20 cellular contexts compared by ENCODE assay signal in the genomic region with DNA sequence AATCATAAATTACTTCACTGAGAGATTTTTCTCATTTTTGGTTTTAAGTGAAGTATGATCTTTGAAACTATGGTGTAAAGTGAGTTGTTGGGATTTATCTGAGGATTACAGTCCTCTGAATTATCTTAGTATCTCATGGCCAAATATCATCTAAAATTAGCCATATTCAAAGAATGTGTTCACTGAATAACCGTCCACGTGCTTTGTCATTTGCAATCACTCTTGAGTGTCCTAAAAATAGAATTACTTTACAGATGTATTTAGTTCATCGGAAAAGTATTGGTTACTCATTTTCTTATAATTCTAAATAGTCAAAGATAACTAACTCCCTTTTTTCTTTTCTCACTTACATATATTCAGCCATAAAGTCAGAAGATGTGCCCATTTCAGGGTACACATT.
"Had no signal": no experiment of that assay in that cellular context is flagged by ENCODE, and none has a peak within 500 bp of the region (broad histone marks: within the 10 kb centered on the region; RNA-seq: fewer than 3 reads in every experiment).

No MANE protein-coding gene starts in this region.

- H3K4me1 Mint-ChIP-seq: stimulated activated naive B cell treated with anti-CD40 and anti-IgM and Interleukin-4, amounts not matched to agents 10 μg/mL and 1 μg/mL and 100 μg/mL, for 72 hours had no signal

- H3K4me3 ChIP-seq: coronary artery, esophagus muscularis mucosa, hepatocyte, left lung, mucosa of descending colon, pancreas, skin epidermis, tibial nerve, vagina had no signal

- H3K4me2 ChIP-seq: hepatocyte had no signal

- H3K4me3 Mint-ChIP-seq: activated T-cell treated with anti-CD3 and anti-CD28 coated beads, Interleukin-2, amount 50 U/mL, for 24 hours; naive thymus-derived CD4-positive, alpha-beta T cell; stimulated activated naive B cell treated with anti-CD40 and anti-IgM and Interleukin-4, amounts not matched to agents 10 μg/mL and 1 μg/mL and 100 μg/mL, for 72 hours had no signal

- H2AFZ ChIP-seq: hepatocyte had no signal

- H3K27me3 ChIP-seq: esophagus muscularis mucosa, hepatocyte, left lung, pancreas, tibial nerve, vagina had no signal

- H3K36me3 ChIP-seq: esophagus muscularis mucosa, left lung, pancreas, tibial nerve, vagina had no signal

- H3K79me2 ChIP-seq: hepatocyte had no signal

- H3K27ac ChIP-seq: coronary artery, esophagus muscularis mucosa, hepatocyte, left lung, pancreas, skin epidermis, tibial nerve, vagina, VCaP had no signal

- ATAC-seq: left lung; mucosa of descending colon; naive thymus-derived CD4-positive, alpha-beta T cell; pancreas; stimulated activated naive B cell treated with anti-CD40 and anti-IgM and Interleukin-4, amounts not matched to agents 10 μg/mL and 1 μg/mL and 100 μg/mL, for 72 hours had no signal

- H3K4me1 ChIP-seq: left lung, pancreas, tibial nerve had no signal

- H3K27me3 Mint-ChIP-seq: activated T-cell treated with anti-CD3 and anti-CD28 coated beads, Interleukin-2, amount 50 U/mL, for 24 hours had no signal

- H3K9me3 ChIP-seq: esophagus muscularis mucosa, left lung, mucosa of descending colon, pancreas, tibial nerve, vagina had no signal

- H3K36me3 Mint-ChIP-seq: stimulated activated naive B cell treated with anti-CD40 and anti-IgM and Interleukin-4, amounts not matched to agents 10 μg/mL and 1 μg/mL and 100 μg/mL, for 72 hours had no signal

- H3K9me3 Mint-ChIP-seq: stimulated activated naive B cell treated with anti-CD40 and anti-IgM and Interleukin-4, amounts not matched to agents 10 μg/mL and 1 μg/mL and 100 μg/mL, for 72 hours had no signal

- DNase-seq: activated CD4-positive, alpha-beta T cell treated with anti-CD3 and anti-CD28 coated beads, Interleukin-2, amount 50 U/mL, for 48 hours; activated effector memory CD4-positive, alpha-beta T cell treated with Interleukin-2 at 50 U/mL for 16 hours; activated naive CD4-positive, alpha-beta T cell treated with anti-CD3 and anti-CD28 coated beads, Interleukin-2, amount 50 U/mL, for 16 hours; activated T-cell treated with anti-CD3 and anti-CD28 coated beads, Interleukin-2, amount 50 U/mL, for 24 hours; central memory CD4-positive, alpha-beta T cell; effector CD4-positive, alpha-beta T cell; left lung; mucosa of descending colon; naive thymus-derived CD4-positive, alpha-beta T cell; pancreas; stimulated activated CD4-positive, alpha-beta T cell treated with anti-CD3 and anti-CD28 coated beads, Interleukin-15, amount 100 ng/mL, for 24 hours; stimulated activated CD4-positive, alpha-beta T cell treated with anti-CD3 and anti-CD28 coated beads, Interleukin-4, amount 100 ng/mL, for 1 hour; stimulated activated naive B cell treated with anti-CD40 and anti-IgM and Interleukin-4, amounts not matched to agents 10 μg/mL and 1 μg/mL and 100 μg/mL, for 72 hours had no signal

- H3K27ac Mint-ChIP-seq: activated T-cell treated with anti-CD3 and anti-CD28 coated beads, Interleukin-2, amount 50 U/mL, for 24 hours; stimulated activated naive B cell treated with anti-CD40 and anti-IgM and Interleukin-4, amounts not matched to agents 10 μg/mL and 1 μg/mL and 100 μg/mL, for 72 hours had no signal
